ENCODE assay signal across 28 cellular contexts in genomic region chr15:61106044-61106834, GRCh38.
DNase-seq lines count a peak whose midpoint lies in the region; ATAC-seq, FAIRE-seq and TF ChIP-seq lines count a peak whose summit lies in the region.
"Had no signal": no experiment of that assay in that cellular context is flagged by ENCODE, and none has a peak within 500 bp of the region (broad histone marks: within the 10 kb centered on the region; RNA-seq: fewer than 3 reads in every experiment).

No MANE protein-coding gene starts in this region.

- no TSS peak for BruUV-seq in OCI-LY7 (replicated peaks; lab: Mats Ljungman, UMichigan)

- H3K36me3 ChIP-seq in OCI-LY7 (ENCODE audit: insufficient read depth, low read length) = no peaks in the 10 kb centered on the region
- H3K36me3 ChIP-seq: BLaER1, MG63 had no signal

- peak; percentile 31 for FAIRE-seq in GM12891 (lab: Jason Lieb, UNC)
- FAIRE-seq: A204.1, D721Med had no signal

- H3K9me2 ChIP-seq in OCI-LY7 (ENCODE audit: insufficient read depth, low read length) = no peaks in the 10 kb centered on the region

- no peak overlapping the region for H3K4me2 ChIP-seq in OCI-LY7 (ENCODE audit: low read length)
- H3K4me2 ChIP-seq: BLaER1 had no signal

- ATAC-seq in GM18868 (IDR thresholded peaks at IDR 0.05; ENCODE audit: unreplicated experiment) = peak; percentile 58
- peak; percentile 51 for ATAC-seq in HG02852 (IDR thresholded peaks at IDR 0.05; ENCODE audit: unreplicated experiment)
- ATAC-seq in GM21825 (IDR thresholded peaks at IDR 0.05; ENCODE audit: unreplicated experiment) = no peak
- ATAC-seq: Panc1 had no signal

- POLR2A ChIA-PET in OCI-LY7 (lab: Charles Lee) = no interaction called here

- H4K20me1 ChIP-seq in OCI-LY7 (ENCODE audit: insufficient read depth, low read length) = no peaks in the 10 kb centered on the region
- H4K20me1 ChIP-seq: BLaER1 had no signal

- no peaks in the 10 kb centered on the region for H3K79me2 ChIP-seq in OCI-LY7 (ENCODE audit: insufficient read depth, low read depth, low read length)

- no peak overlapping the region for H3K27ac ChIP-seq in OCI-LY7 (ENCODE audit: low read depth, low read length, poor library complexity, severe bottlenecking)
- H3K27ac ChIP-seq: BLaER1, GM23248, RWPE1, SK-N-MC had no signal

- no peak overlapping the region for H3K4me3 ChIP-seq in OCI-LY7 (ENCODE audit: low read depth, low read length, poor library complexity, severe bottlenecking)
- H3K4me3 ChIP-seq: BLaER1, GM23248, MG63, SK-N-MC had no signal

- intact Hi-C loops in OCI-LY7 (cut with micrococcal nuclease; ENCODE audit: unreplicated experiment) = no loop called here

- no peak for TF ChIP-seq CTCF in OCI-LY7 (conservative IDR thresholded peaks at IDR 0.05; ENCODE audit: low read length)

- DNase-seq in GM12891 (ENCODE audit: insufficient read length, low spot score) (no peak), germinal center (ENCODE audit: low spot score) (peak; percentile 13), NCI-H146 (lab: John Stamatoyannopoulos, UW) (no peak), SHP77 (lab: John Stamatoyannopoulos, UW) (no peak), OCI-LY7 (ENCODE audit: low spot score) (no peak)
- DNase-seq: CD4-positive, CD25-positive, alpha-beta regulatory T cell; GM23248; H9; HFFc6; IMR-90; KG1; MG63; NCI-H1105 treated with DMSO at 0.1 percent for 48 hours; NCI-H2029; NCI-H446; NCI-H526; SHP77 treated with DMSO at 0.1 percent for 48 hours; SW 1271; T-helper 9 cell had no signal

- CTCF ChIA-PET in OCI-LY7 (lab: Charles Lee; ENCODE audit: unreplicated experiment) = no interaction called here

- TF ChIP-seq POLR2A in GM12891 (IDR thresholded peaks at IDR 0.05; ENCODE audit: low read depth, low read length) = no peak

- no peak overlapping the region for H2AFZ ChIP-seq in OCI-LY7 (ENCODE audit: low read length)
- H2AFZ ChIP-seq: GM23248 had no signal

- no peaks in the 10 kb centered on the region for H3K9me3 ChIP-seq in OCI-LY7 (ENCODE audit: low read length)
- H3K9me3 ChIP-seq: BLaER1, MG63 had no signal

- H3K4me1 ChIP-seq in OCI-LY7 (ENCODE audit: insufficient read depth, low read length, poor library complexity, severe bottlenecking) = no peaks in the 10 kb centered on the region
- H3K4me1 ChIP-seq: BLaER1 had no signal

TF ChIP-seq in GM12891, 5 proteins besides CTCF, POLR2A, EP300 and RAD21:
- TF ChIP-seq PAX5 (IDR thresholded peaks at IDR 0.05; ENCODE audit: insufficient read depth, low read length, severe bottlenecking) (no peak), TAF1 (IDR thresholded peaks at IDR 0.05; ENCODE audit: low read depth, low read length) (no peak), SPI1 (IDR thresholded peaks at IDR 0.05; ENCODE audit: low read depth, low read length) (no peak), POU2F2 (IDR thresholded peaks at IDR 0.05; ENCODE audit: low read depth, low read length) (0 out of 2 replicates have a peak, but pooled peaks have one; percentile 8)
